In the genomic region with DNA sequence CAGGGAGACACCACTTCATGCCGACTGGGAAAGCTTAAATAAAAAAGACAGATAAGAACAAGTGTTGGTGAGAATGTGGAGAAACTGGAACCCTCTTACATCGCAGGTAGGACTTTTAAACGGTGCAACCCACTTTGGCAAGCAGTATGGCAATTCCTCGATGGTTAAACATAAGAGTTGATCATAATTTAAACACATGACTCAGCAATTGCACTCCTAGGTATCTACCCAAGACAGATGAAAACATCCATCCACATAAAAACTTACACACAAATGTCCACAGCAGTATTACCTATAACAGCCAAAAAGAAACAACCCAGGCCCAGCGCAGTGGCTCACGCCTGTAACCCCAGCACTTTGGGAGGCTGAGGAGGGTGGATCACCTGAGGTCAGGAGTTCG, we compare ENCODE assay signal across 34 cellular contexts. TPM values are rescaled to one million over a fixed set of nuclear protein-coding genes. Genes with fewer than 3 reads are reported as not detected.
"Had no signal": no experiment of that assay in that cellular context is flagged by ENCODE, and none has a peak within 500 bp of the region (broad histone marks: within the 10 kb centered on the region; RNA-seq: fewer than 3 reads in every experiment).

No MANE protein-coding gene starts in this region.

- H3K27ac Mint-ChIP-seq: activated CD4-positive, alpha-beta memory T cell treated with anti-CD3 and anti-CD28 coated beads, Interleukin-2, amount 10 ng/mL, durations not matched to agents 7 days and 5 days; activated CD4-positive, alpha-beta T cell treated with anti-CD3 and anti-CD28 coated beads, Interleukin-2, amount 10 ng/mL, durations not matched to agents 7 days and 5 days; activated naive CD4-positive, alpha-beta T cell treated with anti-CD3 and anti-CD28 coated beads, Interleukin-2, amount 10 ng/mL, durations not matched to agents 7 days and 5 days; activated naive CD4-positive, alpha-beta T cell treated with anti-CD3 and anti-CD28 coated beads, Interleukin-2, amount 50 U/mL, for 72 hours; activated naive CD8-positive, alpha-beta T cell treated with anti-CD3 and anti-CD28 coated beads, Interleukin-2, amount 10 ng/mL, durations not matched to agents 7 days and 5 days; activated T-cell treated with anti-CD3 and anti-CD28 coated beads, Interleukin-2, amount 50 U/mL, for 24 hours; activated T-cell treated with anti-CD3 and anti-CD28 coated beads, Interleukin-2, amount 50 U/mL, for 72 hours; brain; dendritic cell treated with granulocyte-macrophage colony-stimulating factor and Interleukin-4, amounts not matched to agents 40 ng/mL and 50 ng/mL, for 4 days; endodermal cell; T-helper 17 cell; T-helper 2 cell treated with Interferon-gamma antibody and Interleukin-4, amounts not matched to agents 5 μg/mL and 100 μg/mL, for 36 hours had no signal

- ATAC-seq: activated naive CD4-positive, alpha-beta T cell treated with anti-CD3 and anti-CD28 coated beads, Interleukin-2, amount 50 U/mL, for 72 hours; activated T-cell treated with anti-CD3 and anti-CD28 coated beads, Interleukin-2, amount 50 U/mL, for 72 hours; foreskin keratinocyte; gastrocnemius medialis; heart left ventricle; T-helper 17 cell had no signal

- H3K4me2 ChIP-seq: hepatocyte had no signal

- H3K4me1 ChIP-seq: breast epithelium, foreskin keratinocyte, gastrocnemius medialis had no signal

- H3K36me3 Mint-ChIP-seq: activated naive CD4-positive, alpha-beta T cell treated with anti-CD3 and anti-CD28 coated beads, Interleukin-2, amount 10 ng/mL, durations not matched to agents 7 days and 5 days; activated naive CD8-positive, alpha-beta T cell treated with anti-CD3 and anti-CD28 coated beads, Interleukin-2, amount 10 ng/mL, durations not matched to agents 7 days and 5 days; brain had no signal

- H3K4me1 Mint-ChIP-seq: activated naive CD4-positive, alpha-beta T cell treated with anti-CD3 and anti-CD28 coated beads, Interleukin-2, amount 10 ng/mL, durations not matched to agents 7 days and 5 days; activated naive CD8-positive, alpha-beta T cell treated with anti-CD3 and anti-CD28 coated beads, Interleukin-2, amount 10 ng/mL, durations not matched to agents 7 days and 5 days; central memory CD8-positive, alpha-beta T cell had no signal

- H3K27me3 ChIP-seq: ascending aorta, breast epithelium, cardiac muscle cell, esophagus muscularis mucosa, gastrocnemius medialis, hepatocyte had no signal

- H3K9me3 ChIP-seq: ascending aorta, breast epithelium, esophagus muscularis mucosa, gastrocnemius medialis, heart left ventricle had no signal

- H2AFZ ChIP-seq: hepatocyte had no signal

- H3K36me3 ChIP-seq: ascending aorta, breast epithelium, cardiac muscle cell, esophagus muscularis mucosa, gastrocnemius medialis had no signal

- H3K4me3 ChIP-seq: ascending aorta, breast epithelium, cardiac muscle cell, coronary artery, dorsolateral prefrontal cortex, esophagus muscularis mucosa, gastrocnemius medialis, heart left ventricle, hepatocyte had no signal

- H3K27ac ChIP-seq: ascending aorta, breast epithelium, cardiac muscle cell, coronary artery, dorsolateral prefrontal cortex, esophagus muscularis mucosa, foreskin keratinocyte, gastrocnemius medialis, heart left ventricle, hepatocyte had no signal

- H3K9me3 Mint-ChIP-seq: activated CD4-positive, alpha-beta memory T cell treated with anti-CD3 and anti-CD28 coated beads, Interleukin-2, amount 10 ng/mL, durations not matched to agents 7 days and 5 days; activated CD4-positive, alpha-beta T cell treated with anti-CD3 and anti-CD28 coated beads, Interleukin-2, amount 10 ng/mL, durations not matched to agents 7 days and 5 days; activated naive CD4-positive, alpha-beta T cell treated with anti-CD3 and anti-CD28 coated beads, Interleukin-2, amount 10 ng/mL, durations not matched to agents 7 days and 5 days; activated naive CD4-positive, alpha-beta T cell treated with anti-CD3 and anti-CD28 coated beads, Interleukin-2, amount 50 U/mL, for 72 hours; activated T-cell treated with anti-CD3 and anti-CD28 coated beads, Interleukin-2, amount 50 U/mL, for 24 hours; brain; central memory CD8-positive, alpha-beta T cell; dendritic cell treated with granulocyte-macrophage colony-stimulating factor and Interleukin-4, amounts not matched to agents 40 ng/mL and 50 ng/mL, for 4 days; T-helper 2 cell treated with Interferon-gamma antibody and Interleukin-4, amounts not matched to agents 5 μg/mL and 100 μg/mL, for 36 hours had no signal

- H3K4me3 Mint-ChIP-seq: activated CD4-positive, alpha-beta memory T cell treated with anti-CD3 and anti-CD28 coated beads, Interleukin-2, amount 10 ng/mL, durations not matched to agents 7 days and 5 days; activated CD4-positive, alpha-beta T cell treated with anti-CD3 and anti-CD28 coated beads, Interleukin-2, amount 10 ng/mL, durations not matched to agents 7 days and 5 days; activated naive CD4-positive, alpha-beta T cell treated with anti-CD3 and anti-CD28 coated beads, Interleukin-2, amount 10 ng/mL, durations not matched to agents 7 days and 5 days; activated naive CD8-positive, alpha-beta T cell treated with anti-CD3 and anti-CD28 coated beads, Interleukin-2, amount 10 ng/mL, durations not matched to agents 7 days and 5 days; activated T-cell treated with anti-CD3 and anti-CD28 coated beads, Interleukin-2, amount 50 U/mL, for 24 hours; activated T-cell treated with anti-CD3 and anti-CD28 coated beads, Interleukin-2, amount 50 U/mL, for 72 hours; brain; central memory CD8-positive, alpha-beta T cell; dendritic cell treated with granulocyte-macrophage colony-stimulating factor and Interleukin-4, amounts not matched to agents 40 ng/mL and 50 ng/mL, for 4 days; endodermal cell; T-helper 17 cell; T-helper 2 cell treated with Interferon-gamma antibody and Interleukin-4, amounts not matched to agents 5 μg/mL and 100 μg/mL, for 36 hours had no signal

- DNase-seq: activated CD4-positive, alpha-beta memory T cell treated with anti-CD3 and anti-CD28 coated beads, Interleukin-2, amount 10 ng/mL, durations not matched to agents 7 days and 5 days; activated CD4-positive, alpha-beta T cell treated with anti-CD3 and anti-CD28 coated beads for 1 hour; activated CD4-positive, alpha-beta T cell treated with anti-CD3 and anti-CD28 coated beads for 4 hours; activated CD4-positive, alpha-beta T cell treated with anti-CD3 and anti-CD28 coated beads, Interleukin-2, amount 10 ng/mL, durations not matched to agents 7 days and 5 days; activated CD4-positive, alpha-beta T cell treated with anti-CD3 and anti-CD28 coated beads, Interleukin-2, amount 50 U/mL, for 4 hours; activated CD8-positive, alpha-beta memory T cell treated with anti-CD3 and anti-CD28 coated beads, Interleukin-2, amount 50 U/mL, for 48 hours; activated gamma-delta T cell; activated naive CD4-positive, alpha-beta T cell; activated naive CD4-positive, alpha-beta T cell treated with anti-CD3 and anti-CD28 coated beads, Interleukin-2, amount 10 ng/mL, durations not matched to agents 7 days and 5 days; activated naive CD8-positive, alpha-beta T cell treated with anti-CD3 and anti-CD28 coated beads, Interleukin-2, amount 10 ng/mL, durations not matched to agents 7 days and 5 days; activated T-cell treated with anti-CD3 and anti-CD28 coated beads for 4 hours; activated T-cell treated with anti-CD3 and anti-CD28 coated beads, Interleukin-2, amount 50 U/mL, for 24 hours; activated T-cell treated with anti-CD3 and anti-CD28 coated beads, Interleukin-2, amount 50 U/mL, for 72 hours; dorsolateral prefrontal cortex; effector memory CD4-positive, alpha-beta T cell; endodermal cell; erythroblast; foreskin keratinocyte; gastrocnemius medialis; glutamatergic neuron; heart left ventricle; T-helper 17 cell; T1000 had no signal

- H3K79me2 ChIP-seq: hepatocyte had no signal

RNA-seq across cellular contexts. Expression of gene FLT1, which starts 21.9 kb away (rescaled TPM):
- total RNA-seq: foreskin keratinocyte had no signal
- polyA plus RNA-seq: foreskin keratinocyte had no signal
